ENCODE assay signal across 10 cellular contexts in genomic region chr2:217996345-217996744, GRCh38. TPM values are rescaled to one million over a fixed set of nuclear protein-coding genes. Genes with fewer than 3 reads are reported as not detected.
DNase-seq lines count a peak whose midpoint lies in the region; ATAC-seq and TF ChIP-seq lines count a peak whose summit lies in the region.
"Had no signal": no experiment of that assay in that cellular context is flagged by ENCODE, and none has a peak within 500 bp of the region (broad histone marks: within the 10 kb centered on the region; RNA-seq: fewer than 3 reads in every experiment).

No MANE protein-coding gene starts in this region.

- no peak overlapping the region for H3K4me3 Mint-ChIP-seq in type B pancreatic cell
- no peak overlapping the region for H3K4me3 Mint-ChIP-seq in activated naive CD4-positive, alpha-beta T cell treated with anti-CD3 and anti-CD28 coated beads for 36 hours
- H3K4me3 Mint-ChIP-seq: activated CD4-positive, alpha-beta memory T cell treated with anti-CD3 and anti-CD28 coated beads for 36 hours had no signal

- peak overlapping the region; percentile 98 for H3K27ac ChIP-seq in smooth muscle cell (ENCODE audit: low read depth)

- peak overlapping the region; percentile 58 for H3K9ac ChIP-seq in smooth muscle cell (ENCODE audit: low read depth)

- peaks cover 69% of the 10 kb centered on the region for H3K79me2 ChIP-seq in smooth muscle cell (ENCODE audit: low read depth)

- peaks cover 25% of the 10 kb centered on the region for H3K27me3 Mint-ChIP-seq in type B pancreatic cell
- H3K27me3 Mint-ChIP-seq in activated naive CD4-positive, alpha-beta T cell treated with anti-CD3 and anti-CD28 coated beads for 36 hours (ENCODE audit: low read depth) = no peaks in the 10 kb centered on the region

- H3K4me3 ChIP-seq in H7 (ENCODE audit: insufficient read depth, low read depth, low read length) (no peak overlapping the region), smooth muscle cell (no peak overlapping the region)

- H3F3A ChIP-seq in smooth muscle cell (ENCODE audit: low read depth) = peaks cover 37% of the 10 kb centered on the region

- DNase-seq in H7 (peak; percentile 47), astrocyte of the hippocampus (ENCODE audit: low read depth, low spot score) (peak; percentile 70), left ventricle myocardium superior (peak; percentile 56), smooth muscle cell (lab: John Stamatoyannopoulos, UW; ENCODE audit: unreplicated experiment) (no peak), type B pancreatic cell (ENCODE audit: extremely low spot score, unreplicated experiment) (no peak), NCI-H2196 treated with DMSO at 0.1 percent for 48 hours (lab: John Stamatoyannopoulos, UW; ENCODE audit: unreplicated experiment) (no peak), pons (ENCODE audit: low spot score) (no peak)
- DNase-seq in activated naive CD4-positive, alpha-beta T cell treated with anti-CD3 and anti-CD28 coated beads for 36 hours = no peak
- DNase-seq: activated CD4-positive, alpha-beta memory T cell treated with anti-CD3 and anti-CD28 coated beads for 36 hours had no signal

- H3K27me3 ChIP-seq in H7 (ENCODE audit: control insufficient read depth, insufficient read depth, low read length) = no peaks in the 10 kb centered on the region; the same call in 1 of the 2 replicates
- H3K27me3 ChIP-seq in smooth muscle cell (ENCODE audit: low read depth) = no peaks in the 10 kb centered on the region

- peaks cover 25% of the 10 kb centered on the region for H3K4me1 ChIP-seq in smooth muscle cell (ENCODE audit: low read depth)

- no peaks in the 10 kb centered on the region for H3K36me3 ChIP-seq in H7 (replicated peaks; ENCODE audit: control insufficient read depth, insufficient read depth, low read length)
- H3K36me3 ChIP-seq in smooth muscle cell (ENCODE audit: low read depth) = no peaks in the 10 kb centered on the region

- intact Hi-C loops in left ventricle myocardium superior (cut with micrococcal nuclease) = no loop called here
- intact Hi-C loops in activated naive CD4-positive, alpha-beta T cell treated with anti-CD3 and anti-CD28 coated beads for 36 hours (cut with micrococcal nuclease) = no loop called here

- peak; percentile 56 for ATAC-seq in left ventricle myocardium superior

- H3K4me1 Mint-ChIP-seq in type B pancreatic cell (ENCODE audit: unreplicated experiment) = peaks cover 58% of the 10 kb centered on the region
- H3K4me1 Mint-ChIP-seq in activated naive CD4-positive, alpha-beta T cell treated with anti-CD3 and anti-CD28 coated beads for 36 hours (ENCODE audit: low read depth) = no peaks in the 10 kb centered on the region

- WGBS in smooth muscle cell (ENCODE audit: low lambda C conversion rate) = 64% methylated on average over 5 of the region's 5 CpGs

- CTCF ChIA-PET in activated naive CD4-positive, alpha-beta T cell treated with anti-CD3 and anti-CD28 coated beads for 36 hours (lab: Charles Lee) = interaction anchor here (0.6 to 12.4 kb wide), 5 partner anchors 44 to 210 kb away, joined by 3 to 103 read pairs (median 4); partner anchors contain the start of gene RUFY4

- TF ChIP-seq CTCF in smooth muscle cell (IDR thresholded peaks at IDR 0.05; ENCODE audit: borderline replicate concordance, insufficient read depth, poor library complexity, severe bottlenecking) (no peak), type B pancreatic cell (conservative IDR thresholded peaks at IDR 0.05) (no peak)

- no peaks in the 10 kb centered on the region for H3K9me3 Mint-ChIP-seq in type B pancreatic cell
- no peaks in the 10 kb centered on the region for H3K9me3 Mint-ChIP-seq in activated naive CD4-positive, alpha-beta T cell treated with anti-CD3 and anti-CD28 coated beads for 36 hours
- H3K9me3 Mint-ChIP-seq: activated CD4-positive, alpha-beta memory T cell treated with anti-CD3 and anti-CD28 coated beads for 36 hours had no signal

- no peak overlapping the region for H3K27ac Mint-ChIP-seq in type B pancreatic cell
- no peak overlapping the region for H3K27ac Mint-ChIP-seq in activated naive CD4-positive, alpha-beta T cell treated with anti-CD3 and anti-CD28 coated beads for 36 hours
- H3K27ac Mint-ChIP-seq: activated CD4-positive, alpha-beta memory T cell treated with anti-CD3 and anti-CD28 coated beads for 36 hours had no signal

- no peaks in the 10 kb centered on the region for H3K9me3 ChIP-seq in smooth muscle cell (replicated peaks; ENCODE audit: low read depth)

- H2AFZ ChIP-seq in smooth muscle cell (ENCODE audit: low read depth) = no peak overlapping the region

- H3K4me2 ChIP-seq in smooth muscle cell = peak overlapping the region; percentile 78

- H4K20me1 ChIP-seq in smooth muscle cell (ENCODE audit: low read depth) = peaks cover 67% of the 10 kb centered on the region

- no peaks in the 10 kb centered on the region for H3K36me3 Mint-ChIP-seq in type B pancreatic cell
- no peaks in the 10 kb centered on the region for H3K36me3 Mint-ChIP-seq in activated naive CD4-positive, alpha-beta T cell treated with anti-CD3 and anti-CD28 coated beads for 36 hours (ENCODE audit: low read depth)
- H3K36me3 Mint-ChIP-seq: activated CD4-positive, alpha-beta memory T cell treated with anti-CD3 and anti-CD28 coated beads for 36 hours had no signal

RNA-seq across cellular contexts. Expression of gene TNS1, which starts 6.5 kb away (rescaled TPM):
- 3.1 and 3.8 TPM in 2 replicates for total RNA-seq in H7 (2014; rRNA removed; shearing (Covaris generic))
- total RNA-seq in left ventricle myocardium superior (783 TPM), smooth muscle cell (61.5 and 67.7 TPM in 2 replicates), type B pancreatic cell (ENCODE audit: low replicate concordance) (59.2 and 87.5 TPM in 2 replicates)
- 45.0 and 52.3 TPM in 2 replicates for polyA plus RNA-seq in smooth muscle cell
- under 1 TPM; 0.40 to 0.74 TPM for total RNA-seq in activated naive CD4-positive, alpha-beta T cell treated with anti-CD3 and anti-CD28 coated beads for 36 hours
- total RNA-seq: G401 had no signal

Comparison
In these comparisons a context has a peak if more than half of its experiments do, and no peak if none do; other contexts are left out.
1. DNase-seq: peak in H7 (single experiment), astrocyte of the hippocampus (single experiment) and left ventricle myocardium superior (single experiment); none in smooth muscle cell (single experiment), type B pancreatic cell (single experiment), NCI-H2196 treated with DMSO at 0.1 percent for 48 hours (single experiment), activated naive CD4-positive, alpha-beta T cell treated with anti-CD3 and anti-CD28 coated beads for 36 hours (single experiment) and pons (single experiment).
2. RNA of gene TNS1, which starts 6.5 kb away (total RNA-seq): 783 TPM in left ventricle myocardium superior (single experiment), 61.5 to 67.7 TPM in smooth muscle cell and 59.2 to 87.5 TPM in type B pancreatic cell; 3.1 to 3.8 TPM in H7 and 0.40 to 0.74 TPM in activated naive CD4-positive, alpha-beta T cell treated with anti-CD3 and anti-CD28 coated beads for 36 hours; every median in the first group is over 10 times any median in the second.